28 cellular contexts compared by ENCODE assay signal in the genomic region with DNA sequence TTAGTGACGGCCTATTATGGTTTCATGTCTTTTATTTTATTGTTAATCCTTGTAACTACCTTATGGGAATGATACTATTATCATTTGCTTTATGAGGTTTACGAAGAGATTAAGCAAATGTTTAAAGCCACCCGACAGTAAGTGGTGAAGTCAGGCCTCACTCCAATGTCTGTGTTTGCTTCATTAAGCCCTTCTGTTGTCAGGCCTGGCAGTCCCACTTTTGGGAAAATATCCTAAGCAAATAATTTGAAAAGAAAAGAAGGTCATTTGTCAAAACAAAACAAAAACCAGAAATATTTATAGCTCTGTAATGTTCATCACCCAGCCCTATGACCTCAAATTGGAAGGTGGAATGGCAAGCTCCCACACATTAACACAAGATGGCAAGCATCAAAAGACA. TPM values are rescaled to one million over a fixed set of nuclear protein-coding genes. Genes with fewer than 3 reads are reported as not detected.
DNase-seq lines count a peak whose midpoint lies in the region; ATAC-seq, FAIRE-seq and TF ChIP-seq lines count a peak whose summit lies in the region.
"Had no signal": no experiment of that assay in that cellular context is flagged by ENCODE, and none has a peak within 500 bp of the region (broad histone marks: within the 10 kb centered on the region; RNA-seq: fewer than 3 reads in every experiment).

No MANE protein-coding gene starts in this region.

- H3K9ac ChIP-seq in endodermal cell (ENCODE audit: extremely low read depth, low read length, poor library complexity, severe bottlenecking): no peak overlapping the region

- TF ChIP-seq CTCF in DOHH2 (IDR thresholded peaks at IDR 0.05; ENCODE audit: low read depth, low read length, poor library complexity, severe bottlenecking): no peak
- TF ChIP-seq CTCF in LNCaP clone FGC (IDR thresholded peaks at IDR 0.05; ENCODE audit: control insufficient read depth, extremely low read depth, insufficient read depth): no peak
- no peak for TF ChIP-seq CTCF in endodermal cell (conservative IDR thresholded peaks at IDR 0.05)

- H3K4me3 ChIP-seq in DOHH2 (ENCODE audit: low read length) (peak overlapping the region; percentile 35; the same call in 1 of the 2 replicates), LNCaP clone FGC (ENCODE audit: low read depth, low read length) (no peak overlapping the region), endodermal cell (ENCODE audit: low read length) (no peak overlapping the region)
- H3K4me3 ChIP-seq: dorsolateral prefrontal cortex, upper lobe of right lung had no signal

- no peak for ATAC-seq in GM21576 (IDR thresholded peaks at IDR 0.05; ENCODE audit: unreplicated experiment)
- ATAC-seq: left lobe of liver, Panc1, right cardiac atrium, upper lobe of right lung had no signal

- H3K4me1 ChIP-seq in DOHH2 (ENCODE audit: control insufficient read depth, low read length) (peaks cover 46% of the 10 kb centered on the region), endodermal cell (ENCODE audit: control insufficient read depth, insufficient read depth, low read length) (peaks cover 11% of the 10 kb centered on the region)
- H3K4me1 ChIP-seq: Caco-2, upper lobe of right lung had no signal

- H3K9me3 ChIP-seq in DOHH2 (ENCODE audit: control insufficient read depth, insufficient read depth, low read length) (no peaks in the 10 kb centered on the region), endodermal cell (ENCODE audit: control insufficient read depth, low read length) (no peaks in the 10 kb centered on the region)
- H3K9me3 ChIP-seq: Caco-2, upper lobe of right lung had no signal

- peak; percentile 59 for FAIRE-seq in GM19239 (lab: Jason Lieb, UNC)

- H3K4me1 Mint-ChIP-seq in endodermal cell: peaks cover 26% of the 10 kb centered on the region

- H3K27ac ChIP-seq in DOHH2 (ENCODE audit: low read depth, low read length) (0 out of 2 replicates have a peak overlapping the region, but pooled peaks have one; percentile 20), endodermal cell (ENCODE audit: low read depth, low read length) (no peak overlapping the region)
- H3K27ac ChIP-seq: C4-2B, upper lobe of right lung had no signal

- H3K4me2 ChIP-seq in DOHH2 (ENCODE audit: low read length): peak overlapping the region; percentile 54

- no peak for DNase-seq in GM19239 (ENCODE audit: insufficient read length, low spot score)
- DNase-seq in LNCaP clone FGC (ENCODE audit: low read depth): peak; percentile 54
- peak; percentile 64 for DNase-seq in cerebellar cortex (ENCODE audit: low spot score)
- DNase-seq in endodermal cell: no peak
- DNase-seq in NCI-H510A (lab: John Stamatoyannopoulos, UW): no peak
- DNase-seq: activated CD4-positive, alpha-beta T cell treated with anti-CD3 and anti-CD28 coated beads for 48 hours; activated effector memory CD4-positive, alpha-beta T cell treated with anti-CD3 and anti-CD28 coated beads, Interleukin-2, amount 50 U/mL, for 16 hours; activated T-cell treated with anti-CD3 and anti-CD28 coated beads, Interleukin-2, amount 50 U/mL, for 1 hour; Caco-2; central memory CD4-positive, alpha-beta T cell; DND-41; dorsolateral prefrontal cortex; H9; hypothalamus; immature natural killer cell; mesenchymal stem cell; NCI-H1436 treated with DMSO at 0.1 percent for 48 hours; NCI-H2171; NCI-H526 treated with DMSO at 0.1 percent for 48 hours; right cardiac atrium; stimulated activated CD4-positive, alpha-beta T cell treated with anti-CD3 and anti-CD28 coated beads, Interleukin-2, amount 100 ng/mL, for 48 hours; upper lobe of right lung had no signal

- no peaks in the 10 kb centered on the region for H3K36me3 Mint-ChIP-seq in endodermal cell (ENCODE audit: low read depth)
- H3K36me3 Mint-ChIP-seq: immature natural killer cell had no signal

- H3K27ac Mint-ChIP-seq in endodermal cell: no peak overlapping the region
- H3K27ac Mint-ChIP-seq: H9; immature natural killer cell; T-helper 2 cell treated with Interferon-gamma antibody and Interleukin-4, amounts not matched to agents 5 μg/mL and 100 μg/mL, for 36 hours had no signal

- H3K36me3 ChIP-seq in DOHH2 (ENCODE audit: control insufficient read depth, low read length) (no peaks in the 10 kb centered on the region), endodermal cell (ENCODE audit: control insufficient read depth, insufficient read depth, low read length) (no peaks in the 10 kb centered on the region)
- H3K36me3 ChIP-seq: upper lobe of right lung had no signal

- no peaks in the 10 kb centered on the region for H3K27me3 ChIP-seq in DOHH2 (ENCODE audit: control insufficient read depth, low read length)
- no peaks in the 10 kb centered on the region for H3K27me3 ChIP-seq in endodermal cell (ENCODE audit: control insufficient read depth, insufficient read depth, low read length, poor library complexity, severe bottlenecking)
- H3K27me3 ChIP-seq: dorsolateral prefrontal cortex, upper lobe of right lung had no signal

- no peaks in the 10 kb centered on the region for H3K79me2 ChIP-seq in DOHH2 (ENCODE audit: control insufficient read depth, low read length)

- H3K27me3 Mint-ChIP-seq in endodermal cell (ENCODE audit: insufficient read depth): no peaks in the 10 kb centered on the region

- no peaks in the 10 kb centered on the region for H3K9me2 ChIP-seq in DOHH2 (replicated peaks; ENCODE audit: control insufficient read depth, low read length)

- no peaks in the 10 kb centered on the region for H3F3A ChIP-seq in DOHH2 (ENCODE audit: control insufficient read depth, insufficient read depth)

- no peaks in the 10 kb centered on the region for H4K20me1 ChIP-seq in DOHH2 (ENCODE audit: control insufficient read depth, insufficient read depth, low read depth, low read length)

- H3K4me3 Mint-ChIP-seq in endodermal cell: no peak overlapping the region
- H3K4me3 Mint-ChIP-seq: H9; T-helper 2 cell treated with Interferon-gamma antibody and Interleukin-4, amounts not matched to agents 5 μg/mL and 100 μg/mL, for 36 hours had no signal

- no peaks in the 10 kb centered on the region for H3K9me3 Mint-ChIP-seq in endodermal cell
- H3K9me3 Mint-ChIP-seq: H9; T-helper 2 cell treated with Interferon-gamma antibody and Interleukin-4, amounts not matched to agents 5 μg/mL and 100 μg/mL, for 36 hours had no signal

- WGBS in endodermal cell (ENCODE audit: insufficient coverage in 1 of 2, insufficient read length in 1 of 2), 2 experiments: 94 to 96% methylated on average over 2 to 3 of the region's 3 CpGs

RNA-seq across cellular contexts. Expression of a gene that starts 40.7 kb away (rescaled TPM):
- total RNA-seq in endodermal cell: 10 to 100 TPM; 68.2 to 71.5 TPM
- polyA plus RNA-seq in endodermal cell (2013, experiment 1 of 2): 24.7 TPM
- polyA plus RNA-seq in endodermal cell (2013, experiment 2 of 2): 24.5 TPM

Comparison
In these comparisons a context has a peak if more than half of its experiments do, and no peak if none do; other contexts are left out.
1. DNase-seq: peak in LNCaP clone FGC (single experiment) and cerebellar cortex (single experiment); none in GM19239 (single experiment), endodermal cell (single experiment) and NCI-H510A (single experiment).